Comparison of ENCODE assay signal across 35 cellular contexts in the genomic region with DNA sequence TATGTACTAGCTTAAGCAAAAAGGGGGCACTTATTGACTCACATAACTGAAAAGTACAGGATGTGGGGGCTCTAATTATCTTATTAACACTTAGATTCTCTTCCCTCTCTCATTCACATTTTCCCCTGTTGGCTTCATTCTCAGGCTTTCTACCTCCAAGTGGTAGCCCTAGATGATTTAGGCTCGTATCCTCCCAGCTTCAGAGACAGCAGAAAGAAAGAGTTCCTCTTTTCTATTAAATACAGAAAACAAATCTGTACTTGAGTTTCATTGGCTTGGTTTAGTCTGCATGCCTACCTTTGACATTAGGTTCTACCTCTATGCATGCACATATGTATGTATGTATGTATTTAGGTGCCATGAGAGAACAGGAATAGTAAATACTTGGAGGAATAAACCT.
"Had no signal": no experiment of that assay in that cellular context is flagged by ENCODE, and none has a peak within 500 bp of the region (broad histone marks: within the 10 kb centered on the region; RNA-seq: fewer than 3 reads in every experiment).

No MANE protein-coding gene starts in this region.

- H3K27ac ChIP-seq: ascending aorta, cardiac muscle cell, colonic mucosa, VCaP had no signal

- H3K27me3 ChIP-seq: ascending aorta, cardiac muscle cell, colonic mucosa had no signal

- H3K9me3 ChIP-seq: ascending aorta, colonic mucosa had no signal

- H3K4me3 Mint-ChIP-seq: activated B cell treated with CpG ODN at 0.5 μM for 24 hours; activated CD4-positive, alpha-beta memory T cell treated with anti-CD3 and anti-CD28 coated beads for 36 hours; activated CD4-positive, alpha-beta T cell treated with anti-CD3 and anti-CD28 coated beads, Interleukin-2, amount 10 ng/mL, durations not matched to agents 24 days and 14 days; activated CD8-positive, alpha-beta T cell treated with anti-CD3 and anti-CD28 coated beads for 36 hours; activated naive CD4-positive, alpha-beta T cell treated with anti-CD3 and anti-CD28 coated beads, Interleukin-2, amount 10 ng/mL, durations not matched to agents 7 days and 5 days; activated naive CD4-positive, alpha-beta T cell treated with anti-CD3 and anti-CD28 coated beads, Interleukin-2, amount 50 U/mL, for 24 hours; activated naive CD8-positive, alpha-beta T cell; activated naive CD8-positive, alpha-beta T cell treated with anti-CD3 and anti-CD28 coated beads, Interleukin-2, amount 10 ng/mL, durations not matched to agents 7 days and 5 days; activated naive CD8-positive, alpha-beta T cell treated with anti-CD3 and anti-CD28 coated beads, Interleukin-2, amount 50 U/mL, for 24 hours; activated T-cell treated with anti-CD3 and anti-CD28 coated beads, Interleukin-2, amount 50 U/mL, for 4 hours; activated T-cell treated with anti-CD3 and anti-CD28 coated beads, Interleukin-2, amount 50 U/mL, for 72 hours; activated T-helper 1 cell treated with anti-CD3 and anti-CD28 coated beads, Interleukin-12 subunit alpha, Interleukin-12 subunit beta, Interleukin-2, Interleukin-4 antibody, amounts not matched to agents 30 ng/mL and 10 ng/mL and 1 ng/mL, durations not matched to agents 14 hours and 24 hours and 36 hours; activated T-helper 17 cell treated with anti-CD3 and anti-CD28 coated beads, Interleukin-2, amount 50 U/mL, for 72 hours; brain; central memory CD8-positive, alpha-beta T cell; T-helper 2 cell treated with Interferon-gamma antibody and Interleukin-4, amounts not matched to agents 5 μg/mL and 100 μg/mL, for 36 hours had no signal

- H3K36me3 ChIP-seq: ascending aorta, cardiac muscle cell, colonic mucosa had no signal

- H3K36me3 Mint-ChIP-seq: activated CD4-positive, alpha-beta memory T cell treated with anti-CD3 and anti-CD28 coated beads for 36 hours; activated naive CD4-positive, alpha-beta T cell treated with anti-CD3 and anti-CD28 coated beads, Interleukin-2, amount 10 ng/mL, durations not matched to agents 7 days and 5 days; brain had no signal

- H3K9me3 Mint-ChIP-seq: activated B cell treated with CpG ODN at 0.5 μM for 24 hours; activated CD4-positive, alpha-beta memory T cell treated with anti-CD3 and anti-CD28 coated beads for 36 hours; activated CD8-positive, alpha-beta T cell treated with anti-CD3 and anti-CD28 coated beads for 36 hours; activated naive CD4-positive, alpha-beta T cell treated with anti-CD3 and anti-CD28 coated beads, Interleukin-2, amount 50 U/mL, for 24 hours; activated naive CD8-positive, alpha-beta T cell treated with anti-CD3 and anti-CD28 coated beads, Interleukin-2, amount 50 U/mL, for 24 hours; activated T-cell treated with anti-CD3 and anti-CD28 coated beads, Interleukin-2, amount 50 U/mL, for 4 hours; activated T-helper 1 cell treated with anti-CD3 and anti-CD28 coated beads, Interleukin-12 subunit alpha, Interleukin-12 subunit beta, Interleukin-2, Interleukin-4 antibody, amounts not matched to agents 30 ng/mL and 10 ng/mL and 1 ng/mL, durations not matched to agents 14 hours and 24 hours and 36 hours; activated T-helper 17 cell treated with anti-CD3 and anti-CD28 coated beads, Interleukin-2, amount 50 U/mL, for 72 hours; central memory CD8-positive, alpha-beta T cell; T-helper 2 cell treated with Interferon-gamma antibody and Interleukin-4, amounts not matched to agents 5 μg/mL and 100 μg/mL, for 36 hours had no signal

- DNase-seq: activated B cell treated with CpG ODN at 0.5 μM for 24 hours; activated CD4-positive, alpha-beta memory T cell treated with anti-CD3 and anti-CD28 coated beads for 36 hours; activated CD4-positive, alpha-beta T cell treated with anti-CD3 and anti-CD28 coated beads for 4 hours; activated CD4-positive, alpha-beta T cell treated with anti-CD3 and anti-CD28 coated beads, Interleukin-2, amount 10 ng/mL, durations not matched to agents 24 days and 14 days; activated CD4-positive, alpha-beta T cell treated with anti-CD3 and anti-CD28 coated beads, Interleukin-2, amount 50 U/mL, for 1 hour; activated CD4-positive, alpha-beta T cell treated with anti-CD3 and anti-CD28 coated beads, Interleukin-2, amount 50 U/mL, for 4 hours; activated CD4-positive, CD25-positive, alpha-beta regulatory T cell treated with anti-CD3 and anti-CD28 coated beads, Interleukin-2, amount 50 U/mL, for 72 hours; activated CD8-positive, alpha-beta memory T cell treated with anti-CD3 and anti-CD28 coated beads, Interleukin-2, amount 50 U/mL, for 4 hours; activated CD8-positive, alpha-beta T cell treated with anti-CD3 and anti-CD28 coated beads for 36 hours; activated gamma-delta T cell; activated naive CD4-positive, alpha-beta T cell treated with anti-CD3 and anti-CD28 coated beads, Interleukin-2, amount 10 ng/mL, durations not matched to agents 7 days and 5 days; activated naive CD4-positive, alpha-beta T cell treated with Interleukin-2 at 50 U/mL for 16 hours; activated naive CD8-positive, alpha-beta T cell treated with anti-CD3 and anti-CD28 coated beads, Interleukin-2, amount 10 ng/mL, durations not matched to agents 7 days and 5 days; activated naive CD8-positive, alpha-beta T cell treated with anti-CD3 and anti-CD28 coated beads, Interleukin-2, amount 50 U/mL, for 24 hours; activated T-cell treated with anti-CD3 and anti-CD28 coated beads for 4 hours; activated T-cell treated with anti-CD3 and anti-CD28 coated beads, Interleukin-2, amount 50 U/mL, for 1 hour; activated T-cell treated with anti-CD3 and anti-CD28 coated beads, Interleukin-2, amount 50 U/mL, for 4 hours; activated T-cell treated with anti-CD3 and anti-CD28 coated beads, Interleukin-2, amount 50 U/mL, for 72 hours; amygdala; anterior cingulate cortex; caudate nucleus; cerebellar nuclear complex; colonic mucosa; T-helper 9 cell had no signal

- ATAC-seq: activated CD8-positive, alpha-beta T cell treated with anti-CD3 and anti-CD28 coated beads for 36 hours; activated naive CD8-positive, alpha-beta T cell treated with anti-CD3 and anti-CD28 coated beads, Interleukin-2, amount 50 U/mL, for 24 hours; activated T-cell treated with anti-CD3 and anti-CD28 coated beads, Interleukin-2, amount 50 U/mL, for 4 hours; activated T-cell treated with anti-CD3 and anti-CD28 coated beads, Interleukin-2, amount 50 U/mL, for 72 hours; activated T-helper 17 cell treated with anti-CD3 and anti-CD28 coated beads, Interleukin-2, amount 50 U/mL, for 72 hours had no signal

- H3K4me1 Mint-ChIP-seq: activated B cell treated with CpG ODN at 0.5 μM for 24 hours; activated naive CD4-positive, alpha-beta T cell treated with anti-CD3 and anti-CD28 coated beads, Interleukin-2, amount 10 ng/mL, durations not matched to agents 7 days and 5 days; activated naive CD4-positive, alpha-beta T cell treated with anti-CD3 and anti-CD28 coated beads, Interleukin-2, amount 50 U/mL, for 24 hours; activated naive CD8-positive, alpha-beta T cell treated with anti-CD3 and anti-CD28 coated beads, Interleukin-2, amount 50 U/mL, for 24 hours; activated T-helper 17 cell treated with anti-CD3 and anti-CD28 coated beads, Interleukin-2, amount 50 U/mL, for 72 hours; brain; central memory CD8-positive, alpha-beta T cell had no signal

- FAIRE-seq: TTC549 had no signal

- H3K4me3 ChIP-seq: ascending aorta, cardiac muscle cell, colonic mucosa had no signal

- H3K4me1 ChIP-seq: ascending aorta, colonic mucosa had no signal

- H3K27ac Mint-ChIP-seq: activated B cell treated with CpG ODN at 0.5 μM for 24 hours; activated CD4-positive, alpha-beta memory T cell treated with anti-CD3 and anti-CD28 coated beads for 36 hours; activated CD4-positive, alpha-beta T cell treated with anti-CD3 and anti-CD28 coated beads, Interleukin-2, amount 10 ng/mL, durations not matched to agents 24 days and 14 days; activated CD8-positive, alpha-beta T cell treated with anti-CD3 and anti-CD28 coated beads for 36 hours; activated naive CD4-positive, alpha-beta T cell treated with anti-CD3 and anti-CD28 coated beads, Interleukin-2, amount 10 ng/mL, durations not matched to agents 7 days and 5 days; activated naive CD4-positive, alpha-beta T cell treated with anti-CD3 and anti-CD28 coated beads, Interleukin-2, amount 50 U/mL, for 24 hours; activated naive CD8-positive, alpha-beta T cell; activated naive CD8-positive, alpha-beta T cell treated with anti-CD3 and anti-CD28 coated beads, Interleukin-2, amount 10 ng/mL, durations not matched to agents 7 days and 5 days; activated naive CD8-positive, alpha-beta T cell treated with anti-CD3 and anti-CD28 coated beads, Interleukin-2, amount 50 U/mL, for 24 hours; activated T-cell treated with anti-CD3 and anti-CD28 coated beads, Interleukin-2, amount 50 U/mL, for 72 hours; activated T-helper 1 cell treated with anti-CD3 and anti-CD28 coated beads, Interleukin-12 subunit alpha, Interleukin-12 subunit beta, Interleukin-2, Interleukin-4 antibody, amounts not matched to agents 30 ng/mL and 10 ng/mL and 1 ng/mL, durations not matched to agents 14 hours and 24 hours and 36 hours; activated T-helper 17 cell treated with anti-CD3 and anti-CD28 coated beads, Interleukin-2, amount 50 U/mL, for 72 hours; brain; T-helper 2 cell treated with Interferon-gamma antibody and Interleukin-4, amounts not matched to agents 5 μg/mL and 100 μg/mL, for 36 hours had no signal
